8 cellular contexts compared by ENCODE assay signal in genomic region chr5:10353241-10354047, GRCh38. TPM values are rescaled to one million over a fixed set of nuclear protein-coding genes. Genes with fewer than 3 reads are reported as not detected.
DNase-seq lines count a peak whose midpoint lies in the region; ATAC-seq and TF ChIP-seq lines count a peak whose summit lies in the region.

TSS of gene MARCHF6 (plus strand) at chr5:10353695. CDS start at chr5:10353899, 204 bp downstream.

- intact Hi-C loops in CD8-positive, alpha-beta T cell (cut with DNase I, micrococcal nuclease): loop anchor here (1.0 to 5.0 kb wide), 8 partner anchors 34 to 408 kb away; partner anchors contain the start of genes DAP (in 2 of the 2), ANKRD33B (in 1 of the 2), ATPSCKMT (in 1 of the 2) and ROPN1L (in 1 of the 2)

- DNase-seq in CD8-positive, alpha-beta T cell: peak; percentile 89 to 98 (median 96)
- peak; percentile 95 for DNase-seq in GM20000 (ENCODE audit: low spot score)
- DNase-seq in HT-29 (ENCODE audit: low spot score): peak; percentile 99
- DNase-seq in NK-92 treated with Interleukin-12 subunit alpha and Interleukin-12 subunit beta, amount 100 ng/mL, for 24 hours (lab: John Stamatoyannopoulos, UW): peak; percentile 95
- peak; percentile 93 to 96 (median 94) for DNase-seq in effector memory CD4-positive, alpha-beta T cell
- DNase-seq in medulla oblongata (ENCODE audit: extremely low spot score): peak; percentile 94
- DNase-seq in stimulated activated CD4-positive, alpha-beta T cell treated with anti-CD3 and anti-CD28 coated beads, TNF-alpha, amount 100 ng/mL, for 48 hours (ENCODE audit: low read depth in 3 of 3): peak; percentile 87 to 98 (median 91)

- no peaks in the 10 kb centered on the region for H3K9me3 ChIP-seq in CD8-positive, alpha-beta T cell (ENCODE audit: low read length)
- no peaks in the 10 kb centered on the region for H3K9me3 ChIP-seq in effector memory CD4-positive, alpha-beta T cell (ENCODE audit: control insufficient read depth, low read length)

- peak within 1 kb of the TSS; percentile 90 for H3K4me3 ChIP-seq in CD8-positive, alpha-beta T cell (ENCODE audit: low read depth, low read length)
- H3K4me3 ChIP-seq in effector memory CD4-positive, alpha-beta T cell (ENCODE audit: insufficient read depth, low read depth, low read length, poor library complexity, severe bottlenecking): peak within 1 kb of the TSS; percentile 72

- H3K27ac ChIP-seq in CD8-positive, alpha-beta T cell (ENCODE audit: low read depth, low read length): peak within 1 kb of the TSS; percentile 73
- H3K27ac ChIP-seq in effector memory CD4-positive, alpha-beta T cell (ENCODE audit: insufficient read depth, low read length, poor library complexity, severe bottlenecking): peak within 1 kb of the TSS; percentile 84

- H3K36me3 ChIP-seq in CD8-positive, alpha-beta T cell (ENCODE audit: insufficient read depth, low read length): no peaks in the 10 kb centered on the region
- no peaks in the 10 kb centered on the region for H3K36me3 ChIP-seq in effector memory CD4-positive, alpha-beta T cell (ENCODE audit: control insufficient read depth, insufficient read depth, low read length)

- peaks cover 10% of the 10 kb centered on the region for H3K36me3 Mint-ChIP-seq in CD8-positive, alpha-beta T cell

- peaks cover 48% of the 10 kb centered on the region for H3K4me1 Mint-ChIP-seq in CD8-positive, alpha-beta T cell (ENCODE audit: low read depth)

- no peak for TF ChIP-seq CTCF in CD8-positive, alpha-beta T cell (IDR thresholded peaks at IDR 0.05)
- TF ChIP-seq CTCF in GM20000 (IDR thresholded peaks at IDR 0.05; ENCODE audit: extremely low read depth, missing control alignments): no peak

- H3K27me3 Mint-ChIP-seq in CD8-positive, alpha-beta T cell (ENCODE audit: low read depth): no peaks in the 10 kb centered on the region

- POLR2A ChIA-PET in CD8-positive, alpha-beta T cell (lab: Charles Lee): interaction anchor here (0.6 to 2.0 kb wide), 17 partner anchors 11 to 407 kb away, joined by 3 to 17 read pairs (median 4); partner anchors contain the start of genes ATPSCKMT, CCT5 and DAP
- POLR2A ChIA-PET in activated CD8-positive, alpha-beta memory T cell treated with anti-CD3 and anti-CD28 coated beads for 36 hours (lab: Charles Lee): interaction anchor here (0.7 to 1.9 kb wide), 10 partner anchors 10 to 282 kb away, joined by 3 to 27 read pairs (median 5); partner anchors contain the start of genes ANKRD33B, ATPSCKMT, CCT5 and ROPN1L

- CTCF ChIA-PET in CD8-positive, alpha-beta T cell (lab: Charles Lee): interaction anchor here (0.9 kb wide), 1 partner anchor 103 kb away, joined by 3 read pairs; no protein-coding TSS in a partner anchor
- CTCF ChIA-PET in activated CD8-positive, alpha-beta memory T cell treated with anti-CD3 and anti-CD28 coated beads for 36 hours (lab: Charles Lee): interaction anchor here (0.6 to 1.6 kb wide), 3 partner anchors 45 to 71 kb away, joined by 3 to 13 read pairs (median 3); no protein-coding TSS in a partner anchor

- peak within 1 kb of the TSS; percentile 99 for H3K27ac Mint-ChIP-seq in CD8-positive, alpha-beta T cell

- H3K9me3 Mint-ChIP-seq in CD8-positive, alpha-beta T cell: no peaks in the 10 kb centered on the region

- peaks cover 23% of the 10 kb centered on the region for H3K4me1 ChIP-seq in CD8-positive, alpha-beta T cell (ENCODE audit: insufficient read depth, low read length)
- peaks cover 11% of the 10 kb centered on the region for H3K4me1 ChIP-seq in effector memory CD4-positive, alpha-beta T cell (ENCODE audit: control insufficient read depth, insufficient read depth, low read length, poor library complexity, severe bottlenecking)

- peak within 1 kb of the TSS; percentile 99 for H3K4me3 Mint-ChIP-seq in CD8-positive, alpha-beta T cell

- H3K27me3 ChIP-seq in CD8-positive, alpha-beta T cell (ENCODE audit: insufficient read depth, low read length): no peaks in the 10 kb centered on the region
- H3K27me3 ChIP-seq in effector memory CD4-positive, alpha-beta T cell (replicated peaks; ENCODE audit: control insufficient read depth, insufficient read depth, low read length, poor library complexity, severe bottlenecking): no peaks in the 10 kb centered on the region

- ATAC-seq in CD8-positive, alpha-beta T cell: peak; percentile 89

RNA-seq across cellular contexts. Expression of gene MARCHF6, which starts in this region (rescaled TPM):
- total RNA-seq in CD8-positive, alpha-beta T cell: 100 to 1,000 TPM; 182 to 189 TPM
- total RNA-seq in HT-29 (2014; rRNA removed; shearing (Covaris generic)): 83.0 and 107 TPM in 2 replicates
- 100 to 1,000 TPM in 1 of 2 experiments, 10 to 100 TPM in 1; 98.3 to 102 TPM for total RNA-seq in activated CD8-positive, alpha-beta memory T cell treated with anti-CD3 and anti-CD28 coated beads for 36 hours

Comparison
In these comparisons a context has a peak if more than half of its experiments do, and no peak if none do; other contexts are left out.
1. Peak in every context shown above with its lines: DNase-seq, ATAC-seq, H3K4me3 ChIP-seq and H3K27ac ChIP-seq.